In genomic region chr6:27237089-27237723, GRCh38 we compare ENCODE assay signal across 8 cellular contexts.
DNase-seq lines count a peak whose midpoint lies in the region; ATAC-seq, FAIRE-seq and TF ChIP-seq lines count a peak whose summit lies in the region.

No MANE protein-coding gene starts in this region.

- peak; percentile 49 for ATAC-seq in stimulated activated effector memory CD8-positive, alpha-beta T cell treated with anti-CD3 and anti-CD28 coated beads, Interleukin-12 subunit alpha, Interleukin-12 subunit beta, amount 100 ng/mL, for 72 hours

- H3K4me1 Mint-ChIP-seq in stimulated activated effector memory CD8-positive, alpha-beta T cell treated with anti-CD3 and anti-CD28 coated beads, Interleukin-12 subunit alpha, Interleukin-12 subunit beta, amount 100 ng/mL, for 72 hours, result peaks cover 6% of the 10 kb centered on the region

- H3K4me3 Mint-ChIP-seq in stimulated activated effector memory CD8-positive, alpha-beta T cell treated with anti-CD3 and anti-CD28 coated beads, Interleukin-12 subunit alpha, Interleukin-12 subunit beta, amount 100 ng/mL, for 72 hours, result peak overlapping the region; percentile 42

- TF ChIP-seq CTCF in HFF-Myc (IDR thresholded peaks at IDR 0.05; ENCODE audit: low read depth, low read length, missing control alignments) (no peak), fibroblast of mammary gland (conservative IDR thresholded peaks at IDR 0.05; ENCODE audit: control insufficient read depth, insufficient read depth, low read depth, low read length) (no peak)

- peak; percentile 66 for DNase-seq in HFF-Myc (ENCODE audit: extremely low read depth, low read depth)
- DNase-seq in activated CD4-positive, CD25-positive, alpha-beta regulatory T cell treated with anti-CD3 and anti-CD28 coated beads, Interleukin-2, amount 50 U/mL, for 72 hours, result peak; percentile 52
- peak; percentile 73 for DNase-seq in fibroblast of mammary gland (ENCODE audit: low read depth)
- peak in 1 of 2 donors; percentile 67 for DNase-seq in stimulated activated effector memory CD8-positive, alpha-beta T cell treated with anti-CD3 and anti-CD28 coated beads, Interleukin-12 subunit alpha, Interleukin-12 subunit beta, amount 100 ng/mL, for 72 hours (ENCODE audit: low spot score in 2 of 2)
- no peak for DNase-seq in SIG-M5 treated with dmso at 0.1 percent for 504 hours (lab: John Stamatoyannopoulos, UW; ENCODE audit: unreplicated experiment)
- no peak for DNase-seq in activated gamma-delta T cell treated with Interleukin-2 at 50 U/mL for 16 hours
- no peak for DNase-seq in effector CD8-positive, alpha-beta T cell (lab: John Stamatoyannopoulos, UW)

- FAIRE-seq in A204.1 (lab: Jason Lieb, UNC), result peak; percentile 87

- peak overlapping the region; percentile 48 for H3K27ac Mint-ChIP-seq in stimulated activated effector memory CD8-positive, alpha-beta T cell treated with anti-CD3 and anti-CD28 coated beads, Interleukin-12 subunit alpha, Interleukin-12 subunit beta, amount 100 ng/mL, for 72 hours

- peaks cover 26% of the 10 kb centered on the region for H3K36me3 Mint-ChIP-seq in stimulated activated effector memory CD8-positive, alpha-beta T cell treated with anti-CD3 and anti-CD28 coated beads, Interleukin-12 subunit alpha, Interleukin-12 subunit beta, amount 100 ng/mL, for 72 hours

- H3K9me3 Mint-ChIP-seq in stimulated activated effector memory CD8-positive, alpha-beta T cell treated with anti-CD3 and anti-CD28 coated beads, Interleukin-12 subunit alpha, Interleukin-12 subunit beta, amount 100 ng/mL, for 72 hours, result peaks cover 8% of the 10 kb centered on the region

- H3K4me3 ChIP-seq in HFF-Myc (replicated peaks; ENCODE audit: low read depth, low read length), result peak overlapping the region; percentile 45
- peak overlapping the region; percentile 50 for H3K4me3 ChIP-seq in fibroblast of mammary gland (ENCODE audit: control insufficient read depth, low read depth, low read length)

Comparison
In these comparisons a context has a peak if more than half of its experiments do, and no peak if none do; other contexts are left out.
1. DNase-seq: peak in HFF-Myc (single experiment), activated CD4-positive, CD25-positive, alpha-beta regulatory T cell treated with anti-CD3 and anti-CD28 coated beads, Interleukin-2, amount 50 U/mL, for 72 hours (single experiment) and fibroblast of mammary gland (single experiment); none in SIG-M5 treated with dmso at 0.1 percent for 504 hours (single experiment), activated gamma-delta T cell treated with Interleukin-2 at 50 U/mL for 16 hours (single experiment) and effector CD8-positive, alpha-beta T cell (single experiment).